Comparison of ENCODE assay signal across 1 cellular context in the genomic region with DNA sequence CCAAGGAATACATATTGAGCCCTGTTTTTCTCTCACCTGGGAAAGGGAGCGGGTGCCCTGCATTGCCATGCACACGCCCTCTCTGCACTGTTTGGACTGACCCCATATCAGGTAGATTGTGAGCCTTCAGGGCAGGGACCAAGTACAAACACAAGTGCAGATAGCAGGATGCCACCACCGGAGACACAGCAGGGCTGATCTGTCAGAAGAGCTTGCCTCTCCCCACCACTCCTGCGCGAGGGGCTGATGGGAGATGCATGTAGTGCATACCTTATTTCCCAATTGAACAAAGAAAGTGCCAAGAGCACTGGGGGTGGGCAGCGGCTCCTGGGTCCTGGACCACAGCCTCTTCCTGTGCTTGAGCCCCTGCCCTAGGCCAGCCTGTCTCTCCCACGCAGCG.
TF ChIP-seq lines count a peak whose summit lies in the region.

No MANE protein-coding gene starts in this region.

TF ChIP-seq in GM23338, 12 proteins besides CTCF, POLR2A, EP300 and RAD21:
- no peak for TF ChIP-seq POLR2AphosphoS5 (IDR thresholded peaks at IDR 0.05; ENCODE audit: low read depth)
- TF ChIP-seq STAT1 (IDR thresholded peaks at IDR 0.05; ENCODE audit: unreplicated experiment) = no peak
- TF ChIP-seq, protein P1, sequence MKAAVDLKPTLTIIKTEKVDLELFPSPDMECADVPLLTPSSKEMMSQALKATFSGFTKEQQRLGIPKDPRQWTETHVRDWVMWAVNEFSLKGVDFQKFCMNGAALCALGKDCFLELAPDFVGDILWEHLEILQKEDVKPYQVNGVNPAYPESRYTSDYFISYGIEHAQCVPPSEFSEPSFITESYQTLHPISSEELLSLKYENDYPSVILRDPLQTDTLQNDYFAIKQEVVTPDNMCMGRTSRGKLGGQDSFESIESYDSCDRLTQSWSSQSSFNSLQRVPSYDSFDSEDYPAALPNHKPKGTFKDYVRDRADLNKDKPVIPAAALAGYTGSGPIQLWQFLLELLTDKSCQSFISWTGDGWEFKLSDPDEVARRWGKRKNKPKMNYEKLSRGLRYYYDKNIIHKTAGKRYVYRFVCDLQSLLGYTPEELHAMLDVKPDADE (IDR thresholded peaks at IDR 0.05) = no peak
- TF ChIP-seq EZH2phosphoT487 (IDR thresholded peaks at IDR 0.05; ENCODE audit: unreplicated experiment) = no peak
- TF ChIP-seq CREB1 (CRISPR knock-in tag; IDR thresholded peaks at IDR 0.05; ENCODE audit: low read depth) = no peak
- no peak for TF ChIP-seq ZNF331 (CRISPR knock-in tag; IDR thresholded peaks at IDR 0.05; ENCODE audit: low read depth)
- TF ChIP-seq JUNB (IDR thresholded peaks at IDR 0.05; ENCODE audit: unreplicated experiment) = no peak
- TF ChIP-seq, protein P2, sequence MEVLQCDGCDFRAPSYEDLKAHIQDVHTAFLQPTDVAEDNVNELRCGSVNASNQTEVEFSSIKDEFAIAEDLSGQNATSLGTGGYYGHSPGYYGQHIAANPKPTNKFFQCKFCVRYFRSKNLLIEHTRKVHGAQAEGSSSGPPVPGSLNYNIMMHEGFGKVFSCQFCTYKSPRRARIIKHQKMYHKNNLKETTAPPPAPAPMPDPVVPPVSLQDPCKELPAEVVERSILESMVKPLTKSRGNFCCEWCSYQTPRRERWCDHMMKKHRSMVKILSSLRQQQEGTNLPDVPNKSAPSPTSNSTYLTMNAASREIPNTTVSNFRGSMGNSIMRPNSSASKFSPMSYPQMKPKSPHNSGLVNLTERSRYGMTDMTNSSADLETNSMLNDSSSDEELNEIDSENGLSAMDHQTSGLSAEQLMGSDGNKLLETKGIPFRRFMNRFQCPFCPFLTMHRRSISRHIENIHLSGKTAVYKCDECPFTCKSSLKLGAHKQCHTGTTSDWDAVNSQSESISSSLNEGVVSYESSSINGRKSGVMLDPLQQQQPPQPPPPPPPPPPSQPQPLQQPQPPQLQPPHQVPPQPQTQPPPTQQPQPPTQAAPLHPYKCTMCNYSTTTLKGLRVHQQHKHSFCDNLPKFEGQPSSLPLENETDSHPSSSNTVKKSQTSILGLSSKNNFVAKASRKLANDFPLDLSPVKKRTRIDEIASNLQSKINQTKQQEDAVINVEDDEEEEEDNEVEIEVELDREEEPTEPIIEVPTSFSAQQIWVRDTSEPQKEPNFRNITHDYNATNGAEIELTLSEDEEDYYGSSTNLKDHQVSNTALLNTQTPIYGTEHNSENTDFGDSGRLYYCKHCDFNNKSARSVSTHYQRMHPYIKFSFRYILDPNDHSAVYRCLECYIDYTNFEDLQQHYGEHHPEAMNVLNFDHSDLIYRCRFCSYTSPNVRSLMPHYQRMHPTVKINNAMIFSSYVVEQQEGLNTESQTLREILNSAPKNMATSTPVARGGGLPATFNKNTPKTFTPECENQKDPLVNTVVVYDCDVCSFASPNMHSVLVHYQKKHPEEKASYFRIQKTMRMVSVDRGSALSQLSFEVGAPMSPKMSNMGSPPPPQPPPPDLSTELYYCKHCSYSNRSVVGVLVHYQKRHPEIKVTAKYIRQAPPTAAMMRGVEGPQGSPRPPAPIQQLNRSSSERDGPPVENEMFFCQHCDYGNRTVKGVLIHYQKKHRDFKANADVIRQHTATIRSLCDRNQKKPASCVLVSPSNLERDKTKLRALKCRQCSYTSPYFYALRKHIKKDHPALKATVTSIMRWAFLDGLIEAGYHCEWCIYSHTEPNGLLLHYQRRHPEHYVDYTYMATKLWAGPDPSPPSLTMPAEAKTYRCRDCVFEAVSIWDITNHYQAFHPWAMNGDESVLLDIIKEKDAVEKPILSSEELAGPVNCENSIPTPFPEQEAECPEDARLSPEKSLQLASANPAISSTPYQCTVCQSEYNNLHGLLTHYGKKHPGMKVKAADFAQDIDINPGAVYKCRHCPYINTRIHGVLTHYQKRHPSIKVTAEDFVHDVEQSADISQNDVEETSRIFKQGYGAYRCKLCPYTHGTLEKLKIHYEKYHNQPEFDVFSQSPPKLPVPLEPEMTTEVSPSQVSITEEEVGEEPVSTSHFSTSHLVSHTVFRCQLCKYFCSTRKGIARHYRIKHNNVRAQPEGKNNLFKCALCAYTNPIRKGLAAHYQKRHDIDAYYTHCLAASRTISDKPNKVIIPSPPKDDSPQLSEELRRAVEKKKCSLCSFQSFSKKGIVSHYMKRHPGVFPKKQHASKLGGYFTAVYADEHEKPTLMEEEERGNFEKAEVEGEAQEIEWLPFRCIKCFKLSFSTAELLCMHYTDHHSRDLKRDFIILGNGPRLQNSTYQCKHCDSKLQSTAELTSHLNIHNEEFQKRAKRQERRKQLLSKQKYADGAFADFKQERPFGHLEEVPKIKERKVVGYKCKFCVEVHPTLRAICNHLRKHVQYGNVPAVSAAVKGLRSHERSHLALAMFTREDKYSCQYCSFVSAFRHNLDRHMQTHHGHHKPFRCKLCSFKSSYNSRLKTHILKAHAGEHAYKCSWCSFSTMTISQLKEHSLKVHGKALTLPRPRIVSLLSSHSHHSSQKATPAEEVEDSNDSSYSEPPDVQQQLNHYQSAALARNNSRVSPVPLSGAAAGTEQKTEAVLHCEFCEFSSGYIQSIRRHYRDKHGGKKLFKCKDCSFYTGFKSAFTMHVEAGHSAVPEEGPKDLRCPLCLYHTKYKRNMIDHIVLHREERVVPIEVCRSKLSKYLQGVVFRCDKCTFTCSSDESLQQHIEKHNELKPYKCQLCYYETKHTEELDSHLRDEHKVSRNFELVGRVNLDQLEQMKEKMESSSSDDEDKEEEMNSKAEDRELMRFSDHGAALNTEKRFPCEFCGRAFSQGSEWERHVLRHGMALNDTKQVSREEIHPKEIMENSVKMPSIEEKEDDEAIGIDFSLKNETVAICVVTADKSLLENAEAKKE (CRISPR knock-in tag; IDR thresholded peaks at IDR 0.05) = no peak
- no peak for TF ChIP-seq ZNF114 (CRISPR knock-in tag; IDR thresholded peaks at IDR 0.05)
- no peak for TF ChIP-seq NANOG (IDR thresholded peaks at IDR 0.05; ENCODE audit: borderline replicate concordance)
- TF ChIP-seq EZH2 (IDR thresholded peaks at IDR 0.05; ENCODE audit: low read depth, unreplicated experiment) = no peak
- TF ChIP-seq, protein P3, sequence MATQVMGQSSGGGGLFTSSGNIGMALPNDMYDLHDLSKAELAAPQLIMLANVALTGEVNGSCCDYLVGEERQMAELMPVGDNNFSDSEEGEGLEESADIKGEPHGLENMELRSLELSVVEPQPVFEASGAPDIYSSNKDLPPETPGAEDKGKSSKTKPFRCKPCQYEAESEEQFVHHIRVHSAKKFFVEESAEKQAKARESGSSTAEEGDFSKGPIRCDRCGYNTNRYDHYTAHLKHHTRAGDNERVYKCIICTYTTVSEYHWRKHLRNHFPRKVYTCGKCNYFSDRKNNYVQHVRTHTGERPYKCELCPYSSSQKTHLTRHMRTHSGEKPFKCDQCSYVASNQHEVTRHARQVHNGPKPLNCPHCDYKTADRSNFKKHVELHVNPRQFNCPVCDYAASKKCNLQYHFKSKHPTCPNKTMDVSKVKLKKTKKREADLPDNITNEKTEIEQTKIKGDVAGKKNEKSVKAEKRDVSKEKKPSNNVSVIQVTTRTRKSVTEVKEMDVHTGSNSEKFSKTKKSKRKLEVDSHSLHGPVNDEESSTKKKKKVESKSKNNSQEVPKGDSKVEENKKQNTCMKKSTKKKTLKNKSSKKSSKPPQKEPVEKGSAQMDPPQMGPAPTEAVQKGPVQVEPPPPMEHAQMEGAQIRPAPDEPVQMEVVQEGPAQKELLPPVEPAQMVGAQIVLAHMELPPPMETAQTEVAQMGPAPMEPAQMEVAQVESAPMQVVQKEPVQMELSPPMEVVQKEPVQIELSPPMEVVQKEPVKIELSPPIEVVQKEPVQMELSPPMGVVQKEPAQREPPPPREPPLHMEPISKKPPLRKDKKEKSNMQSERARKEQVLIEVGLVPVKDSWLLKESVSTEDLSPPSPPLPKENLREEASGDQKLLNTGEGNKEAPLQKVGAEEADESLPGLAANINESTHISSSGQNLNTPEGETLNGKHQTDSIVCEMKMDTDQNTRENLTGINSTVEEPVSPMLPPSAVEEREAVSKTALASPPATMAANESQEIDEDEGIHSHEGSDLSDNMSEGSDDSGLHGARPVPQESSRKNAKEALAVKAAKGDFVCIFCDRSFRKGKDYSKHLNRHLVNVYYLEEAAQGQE (IDR thresholded peaks at IDR 0.05; ENCODE audit: unreplicated experiment) = no peak
TF ChIP-seq in GM23338: peak in this region for 0.
